ENCODE assay signal across 8 cellular contexts in genomic region chr4:151117371-151117962, GRCh38. TPM values are rescaled to one million over a fixed set of nuclear protein-coding genes. Genes with fewer than 3 reads are reported as not detected.
DNase-seq lines count a peak whose midpoint lies in the region; ATAC-seq and TF ChIP-seq lines count a peak whose summit lies in the region.

No MANE protein-coding gene starts in this region.

- H3K4me3 ChIP-seq in fibroblast of villous mesenchyme (ENCODE audit: low read depth, low read length), result no peak overlapping the region

- TF ChIP-seq CTCF in GM20000 (IDR thresholded peaks at IDR 0.05; ENCODE audit: extremely low read depth, missing control alignments) (peak; percentile 49), fibroblast of villous mesenchyme (IDR thresholded peaks at IDR 0.05; ENCODE audit: insufficient read depth, low read depth, low read length) (peak; percentile 77)

- ATAC-seq in HG03520 (IDR thresholded peaks at IDR 0.05; ENCODE audit: unreplicated experiment), result peak; percentile 87
- ATAC-seq in HG03025 (IDR thresholded peaks at IDR 0.05; ENCODE audit: low FRiP score, unreplicated experiment), result no peak

- DNase-seq in EH (ENCODE audit: low read depth), result peak; percentile 73
- DNase-seq in GM20000 (ENCODE audit: low spot score), result peak; percentile 72
- DNase-seq in NCI-H748 (lab: John Stamatoyannopoulos, UW; ENCODE audit: unreplicated experiment), result peak; percentile 56
- DNase-seq in activated T-cell treated with anti-CD3 and anti-CD28 coated beads, Interleukin-2, amount 50 U/mL, for 48 hours, result peak; percentile 57 to 59
- DNase-seq in fibroblast of villous mesenchyme (ENCODE audit: low read depth), result peak; percentile 75
- DNase-seq in non-pigmented ciliary epithelial cell (ENCODE audit: low read depth), result peak; percentile 23

RNA-seq across cellular contexts. Expression of gene RPS3A, which starts 18.0 kb away (rescaled TPM):
- 1,579 and 1,904 TPM in 2 replicates for total RNA-seq in fibroblast of villous mesenchyme

Comparison
In these comparisons a context has a peak if more than half of its experiments do, and no peak if none do; other contexts are left out.
1. DNase-seq: peak in every context shown above with its lines; median percentile 75 in fibroblast of villous mesenchyme; 73 in EH; 72 in GM20000; 58 in activated T-cell treated with anti-CD3 and anti-CD28 coated beads, Interleukin-2, amount 50 U/mL, for 48 hours; 56 in NCI-H748; 23 in non-pigmented ciliary epithelial cell.